In the genomic region with DNA sequence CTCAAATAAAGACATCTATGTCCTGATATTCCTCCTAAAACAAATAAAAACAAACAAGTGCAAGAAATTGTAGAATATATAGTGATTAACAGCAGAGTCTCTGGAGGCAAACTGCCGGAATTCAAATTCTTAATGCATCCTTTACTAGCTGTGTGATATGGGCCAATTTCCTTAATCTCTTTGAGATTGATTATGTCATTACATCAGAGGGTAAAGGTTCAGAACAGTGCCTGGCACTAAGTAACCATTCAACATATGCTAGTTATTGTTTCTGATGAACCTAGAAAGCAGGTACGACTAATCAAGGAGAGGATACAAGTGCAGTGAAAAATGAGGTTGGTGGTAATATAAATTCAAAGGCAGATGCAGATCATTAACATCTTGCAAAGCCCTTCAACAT, we compare ENCODE assay signal across 18 cellular contexts.
DNase-seq lines count a peak whose midpoint lies in the region; ATAC-seq, FAIRE-seq and TF ChIP-seq lines count a peak whose summit lies in the region.
"Had no signal": no experiment of that assay in that cellular context is flagged by ENCODE, and none has a peak within 500 bp of the region (broad histone marks: within the 10 kb centered on the region; RNA-seq: fewer than 3 reads in every experiment).

No MANE protein-coding gene starts in this region.

- H3K4me3 ChIP-seq in KMS-11 (IDR thresholded peaks at IDR 0.05; ENCODE audit: insufficient read depth, low read depth, low read length) (no peak overlapping the region), MM.1S (ENCODE audit: low read length) (no peak overlapping the region), small intestine (ENCODE audit: low read depth in 1 of 2, low read length in 2 of 2) (no peak overlapping the region)
- H3K4me3 ChIP-seq: BLaER1 treated with 17β-estradiol and CSF1 and Interleukin-3, amounts not matched to agents 10 nM and 100 nM; GM12878; GM23248 had no signal

- peak; percentile 55 for FAIRE-seq in small intestine (lab: Jason Lieb, UNC)
- FAIRE-seq: GM12878 had no signal

- no peaks in the 10 kb centered on the region for H3K27me3 ChIP-seq in KMS-11 (ENCODE audit: insufficient read depth, low read depth)
- no peaks in the 10 kb centered on the region for H3K27me3 ChIP-seq in MM.1S (replicated peaks; ENCODE audit: insufficient read depth, low read length)
- no peaks in the 10 kb centered on the region for H3K27me3 ChIP-seq in small intestine (ENCODE audit: control insufficient read depth in 2 of 2, insufficient read depth in 2 of 2, low read length in 2 of 2)
- H3K27me3 ChIP-seq: BLaER1 treated with 17β-estradiol and CSF1 and Interleukin-3, amounts not matched to agents 10 nM and 100 nM had no signal

- H3K9me3 ChIP-seq in MM.1S (replicated peaks; ENCODE audit: insufficient read depth, low read length) (no peaks in the 10 kb centered on the region), small intestine (ENCODE audit: control insufficient read depth, low read depth) (no peaks in the 10 kb centered on the region)
- H3K9me3 ChIP-seq: BLaER1 treated with 17β-estradiol and CSF1 and Interleukin-3, amounts not matched to agents 10 nM and 100 nM had no signal

- intact Hi-C loops in left colon (cut with DNase I, micrococcal nuclease), result no loop called here

- H3K9me3 Mint-ChIP-seq in activated T-cell treated with anti-CD3 and anti-CD28 coated beads, Interleukin-2, amount 50 U/mL, for 72 hours, result no peaks in the 10 kb centered on the region
- H3K9me3 Mint-ChIP-seq: CD8-positive, alpha-beta T cell had no signal

- peak overlapping the region; percentile 77 for H3K4me2 ChIP-seq in KMS-11
- peak overlapping the region; percentile 37 for H3K4me2 ChIP-seq in MM.1S (ENCODE audit: low read depth, low read length)

- no peaks in the 10 kb centered on the region for H3K36me3 ChIP-seq in KMS-11 (ENCODE audit: insufficient read depth)
- no peaks in the 10 kb centered on the region for H3K36me3 ChIP-seq in MM.1S (replicated peaks; ENCODE audit: insufficient read depth, low read length)
- H3K36me3 ChIP-seq in small intestine (ENCODE audit: control insufficient read depth in 2 of 2, insufficient read depth in 2 of 2, low read length in 2 of 2), result no peaks in the 10 kb centered on the region
- H3K36me3 ChIP-seq: BLaER1 treated with 17β-estradiol and CSF1 and Interleukin-3, amounts not matched to agents 10 nM and 100 nM had no signal

- peaks cover 30% of the 10 kb centered on the region for H3F3A ChIP-seq in MM.1S (ENCODE audit: insufficient read depth, low read length)

- H3K79me2 ChIP-seq in KMS-11 (ENCODE audit: insufficient read depth, low read depth) (no peaks in the 10 kb centered on the region), MM.1S (ENCODE audit: low read length) (no peaks in the 10 kb centered on the region)

- H2AFZ ChIP-seq in KMS-11 (ENCODE audit: low read depth), result peak overlapping the region; percentile 23; the same call in 1 of the 2 replicates
- H2AFZ ChIP-seq in MM.1S (ENCODE audit: low read length), result no peak overlapping the region
- H2AFZ ChIP-seq: GM23248 had no signal

- DNase-seq in MM.1S (no peak), left colon (no peak), small intestine (peak; percentile 85), DMS53 treated with DMSO at 0.1 percent for 48 hours (lab: John Stamatoyannopoulos, UW; ENCODE audit: unreplicated experiment) (no peak), amygdala (lab: John Stamatoyannopoulos, UW) (no peak)
- DNase-seq in activated T-cell treated with anti-CD3 and anti-CD28 coated beads, Interleukin-2, amount 50 U/mL, for 72 hours, result no peak
- DNase-seq: Calu3; CD8-positive, alpha-beta T cell; DND-41; EL; GM23248; H7; HFFc6 had no signal

- no peaks in the 10 kb centered on the region for H3K9me2 ChIP-seq in MM.1S (replicated peaks; ENCODE audit: insufficient read depth, low read length)

- WGBS in small intestine, 3 donors, result 14 to 64% (median 30%) methylated on average over 2 of the region's 2 CpGs

- no peaks in the 10 kb centered on the region for H3K4me1 Mint-ChIP-seq in activated T-cell treated with anti-CD3 and anti-CD28 coated beads, Interleukin-2, amount 50 U/mL, for 72 hours (ENCODE audit: low read depth)
- H3K4me1 Mint-ChIP-seq: B cell had no signal

- peak; percentile 60 for ATAC-seq in left colon
- ATAC-seq in activated T-cell treated with anti-CD3 and anti-CD28 coated beads, Interleukin-2, amount 50 U/mL, for 72 hours (replicated peaks in 1 of 2), result no peak
- ATAC-seq: CD8-positive, alpha-beta T cell; GM12878; HCT116 had no signal

- H3K9ac ChIP-seq in KMS-11 (no peak overlapping the region), MM.1S (ENCODE audit: low read length) (no peak overlapping the region)
- H3K9ac ChIP-seq: BLaER1 treated with 17β-estradiol and CSF1 and Interleukin-3, amounts not matched to agents 10 nM and 100 nM; GM23248 had no signal

- peaks cover 52% of the 10 kb centered on the region for H3K4me1 ChIP-seq in KMS-11 (ENCODE audit: low read depth, poor library complexity, severe bottlenecking)
- H3K4me1 ChIP-seq in MM.1S (ENCODE audit: low read length), result peaks cover 31% of the 10 kb centered on the region
- H3K4me1 ChIP-seq in small intestine (ENCODE audit: control insufficient read depth in 2 of 2, insufficient read depth in 1 of 2, low read depth in 1 of 2, low read length in 1 of 2), result peaks cover 0 to 3% of the 10 kb centered on the region in 2 donors

- peak overlapping the region; percentile 61 for H3K27ac ChIP-seq in KMS-11
- peak overlapping the region; percentile 61 for H3K27ac ChIP-seq in MM.1S (ENCODE audit: low read length)
- peak overlapping the region; percentile 34 to 78 for H3K27ac ChIP-seq in small intestine (ENCODE audit: low read depth in 1 of 2, low read length in 1 of 2)
- H3K27ac ChIP-seq: BLaER1 treated with 17β-estradiol and CSF1 and Interleukin-3, amounts not matched to agents 10 nM and 100 nM; GM23248 had no signal

- H3K27me3 Mint-ChIP-seq in activated T-cell treated with anti-CD3 and anti-CD28 coated beads, Interleukin-2, amount 50 U/mL, for 72 hours (ENCODE audit: low read depth), result no peaks in the 10 kb centered on the region
- H3K27me3 Mint-ChIP-seq: B cell had no signal

- no peak overlapping the region for H3K27ac Mint-ChIP-seq in activated T-cell treated with anti-CD3 and anti-CD28 coated beads, Interleukin-2, amount 50 U/mL, for 72 hours
- H3K27ac Mint-ChIP-seq: B cell; CD8-positive, alpha-beta T cell; HFFc6 had no signal

- TF ChIP-seq CTCF in KMS-11 (conservative IDR thresholded peaks at IDR 0.05; ENCODE audit: low read depth, low read length) (no peak), MM.1S (IDR thresholded peaks at IDR 0.05; ENCODE audit: low read length) (no peak)

- H4K20me1 ChIP-seq in KMS-11 (ENCODE audit: insufficient read depth), result no peaks in the 10 kb centered on the region
- H4K20me1 ChIP-seq in MM.1S (ENCODE audit: insufficient read depth, low read length), result no peaks in the 10 kb centered on the region
- H4K20me1 ChIP-seq: BLaER1 treated with 17β-estradiol and CSF1 and Interleukin-3, amounts not matched to agents 10 nM and 100 nM had no signal

- H3K36me3 Mint-ChIP-seq in activated T-cell treated with anti-CD3 and anti-CD28 coated beads, Interleukin-2, amount 50 U/mL, for 72 hours (ENCODE audit: insufficient read depth in 2 of 2), result no peaks in the 10 kb centered on the region
- H3K36me3 Mint-ChIP-seq: CD8-positive, alpha-beta T cell had no signal

- H3K4me3 Mint-ChIP-seq in activated T-cell treated with anti-CD3 and anti-CD28 coated beads, Interleukin-2, amount 50 U/mL, for 72 hours, result no peak overlapping the region
- H3K4me3 Mint-ChIP-seq: B cell; CD8-positive, alpha-beta T cell; HFFc6 had no signal
